In the genomic region with DNA sequence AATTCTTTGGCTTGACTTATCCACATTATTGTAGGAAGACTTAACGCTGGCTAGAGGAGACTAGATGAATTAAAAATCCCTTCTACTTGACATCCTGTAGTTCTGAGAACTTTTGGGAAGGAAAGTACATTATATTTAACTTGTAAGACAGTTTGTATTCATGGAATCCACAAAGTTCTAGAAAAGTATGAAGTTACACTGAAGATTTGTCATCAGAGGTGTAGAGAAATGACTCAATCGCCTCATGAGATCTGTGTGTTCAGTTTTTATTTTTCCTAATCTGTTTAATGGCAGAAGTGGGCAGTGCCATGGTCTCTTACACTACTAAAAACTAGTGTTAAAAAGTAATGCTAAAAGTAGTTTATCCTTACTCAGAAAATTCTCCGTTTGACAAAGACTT, we compare ENCODE assay signal across 5 cellular contexts.
"Had no signal": no experiment of that assay in that cellular context is flagged by ENCODE, and none has a peak within 500 bp of the region (broad histone marks: within the 10 kb centered on the region; RNA-seq: fewer than 3 reads in every experiment).

No MANE protein-coding gene starts in this region.

- H3K4me1 ChIP-seq: HAP-1 had no signal

- H3K4me3 ChIP-seq: HAP-1 had no signal

- H3K36me3 ChIP-seq: HAP-1 had no signal

- H3K9me3 ChIP-seq: HAP-1 had no signal

- H3K27ac ChIP-seq: HL-60 had no signal

- DNase-seq: GOT3, H7, KBM-7 had no signal
